In the genomic region with DNA sequence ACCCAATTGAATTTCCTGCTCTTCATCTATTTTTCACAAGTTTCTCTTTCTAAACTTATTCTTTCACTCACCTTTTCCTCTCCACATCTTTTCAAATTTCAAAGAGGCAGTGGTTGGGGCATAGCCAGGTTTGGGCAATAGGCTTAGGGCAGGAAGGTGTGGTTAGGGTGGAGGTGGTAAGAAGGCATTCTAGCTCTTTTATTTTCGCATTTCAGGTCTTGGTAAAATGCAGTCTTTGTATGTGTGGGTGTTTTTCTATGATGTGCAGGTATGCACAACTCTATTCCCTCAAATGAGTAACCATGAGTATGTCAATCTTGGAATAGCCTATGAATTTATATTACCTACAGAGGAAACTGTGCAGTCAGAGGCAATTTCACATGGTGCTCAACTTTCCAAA, we compare ENCODE assay signal across 13 cellular contexts.
DNase-seq lines count a peak whose midpoint lies in the region; ATAC-seq and TF ChIP-seq lines count a peak whose summit lies in the region.
"Had no signal": no experiment of that assay in that cellular context is flagged by ENCODE, and none has a peak within 500 bp of the region (broad histone marks: within the 10 kb centered on the region; RNA-seq: fewer than 3 reads in every experiment).

No MANE protein-coding gene starts in this region.

- H3K9me2 ChIP-seq in HCT116 (ENCODE audit: insufficient read depth): no peaks in the 10 kb centered on the region

- peaks cover 28% of the 10 kb centered on the region for H3K79me2 ChIP-seq in HCT116 (ENCODE audit: insufficient read depth, low read length)

- TF ChIP-seq POLR2A in HCT116 (IDR thresholded peaks at IDR 0.05; ENCODE audit: borderline replicate concordance, extremely low read depth, insufficient read depth, insufficient read length): no peak

- H4K20me1 ChIP-seq in HCT116 (ENCODE audit: insufficient read depth): no peaks in the 10 kb centered on the region
- H4K20me1 ChIP-seq: BLaER1 had no signal

- peak overlapping the region; percentile 45 for H3K4me3 Mint-ChIP-seq in T-helper 17 cell

- H2AFZ ChIP-seq in HCT116 (ENCODE audit: low read depth, low read length, poor library complexity, severe bottlenecking): no peak overlapping the region
- H2AFZ ChIP-seq: PC-9 had no signal

- no peaks in the 10 kb centered on the region for H3K36me3 Mint-ChIP-seq in T-helper 17 cell (ENCODE audit: low read depth)
- H3K36me3 Mint-ChIP-seq in activated naive CD4-positive, alpha-beta T cell treated with anti-CD3 and anti-CD28 coated beads, Interleukin-2, amount 50 U/mL, for 72 hours: peaks cover under 1 to 1% of the 10 kb centered on the region in 2 donors

- H3K27ac ChIP-seq in HCT116 (ENCODE audit: low read depth, low read length) (peak overlapping the region; percentile 97), psoas muscle (no peak overlapping the region)
- H3K27ac ChIP-seq: BLaER1, PC-9 had no signal

- no peak for TF ChIP-seq RAD21 in HCT116 (IDR thresholded peaks at IDR 0.05; ENCODE audit: low read depth)

- H3K27me3 Mint-ChIP-seq in T-helper 17 cell: peaks cover 6% of the 10 kb centered on the region

- peak overlapping the region; percentile 62 for H3K4me2 ChIP-seq in HCT116 (ENCODE audit: low read length)
- H3K4me2 ChIP-seq: BLaER1, PC-9 had no signal

- RAD21 ChIA-PET in HCT116 (lab: Charles Lee; ENCODE audit: low non-redundant PET in 1 of 2, low total read pairs in 2 of 2, uncharacterized antibody in 2 of 2, unreplicated experiment in 2 of 2): no interaction called here

- WGBS in psoas muscle, 3 donors: 67 to 78% (median 71%) methylated on average over 1 of the region's 1 CpG

- peak overlapping the region; percentile 32 for H3K27ac Mint-ChIP-seq in T-helper 17 cell
- H3K27ac Mint-ChIP-seq in activated naive CD4-positive, alpha-beta T cell treated with anti-CD3 and anti-CD28 coated beads, Interleukin-2, amount 50 U/mL, for 72 hours: no peak overlapping the region
- H3K27ac Mint-ChIP-seq: progenitor cell of endocrine pancreas had no signal

- POLR2A ChIA-PET in HCT116 (lab: Charles Lee): interaction anchor here (0.7 to 1.6 kb wide), 4 partner anchors 18 to 65 kb away, joined by 3 to 7 read pairs (median 6); no protein-coding TSS in a partner anchor

- peaks cover 1% of the 10 kb centered on the region in 2 donors for H3K9me3 Mint-ChIP-seq in activated naive CD4-positive, alpha-beta T cell treated with anti-CD3 and anti-CD28 coated beads, Interleukin-2, amount 50 U/mL, for 72 hours

- TF ChIP-seq CTCF in HCT116 (IDR thresholded peaks at IDR 0.05 in 2 of 3, conservative IDR thresholded peaks at IDR 0.05 in 1 of 3; ENCODE audit: borderline replicate concordance in 1 of 3, insufficient read depth in 1 of 3, low read depth in 2 of 3, low read length in 2 of 3): no peak
- TF ChIP-seq CTCF in psoas muscle (IDR thresholded peaks at IDR 0.05): no peak

- CTCF ChIA-PET in HCT116 (lab: Charles Lee): no interaction called here

- H3K4me1 ChIP-seq in HCT116 (ENCODE audit: control insufficient read depth in 1 of 2, insufficient read depth in 2 of 2, low read length in 2 of 2) (peaks cover 83 to 97% of the 10 kb centered on the region in 2 experiments), psoas muscle (no peaks in the 10 kb centered on the region)

- H3K27me3 ChIP-seq in HCT116 (ENCODE audit: insufficient read depth, low read length) (no peaks in the 10 kb centered on the region), psoas muscle (ENCODE audit: insufficient read depth in 3 of 3, low read length in 2 of 3) (no peaks in the 10 kb centered on the region)
- H3K27me3 ChIP-seq: BLaER1 had no signal

- H3K9ac ChIP-seq in HCT116 (ENCODE audit: low read length): peak overlapping the region; percentile 58
- H3K9ac ChIP-seq: BLaER1 had no signal

- H3K9me3 ChIP-seq in HCT116 (ENCODE audit: control insufficient read depth in 1 of 2, insufficient read depth in 1 of 2, low read depth in 1 of 2, low read length in 2 of 2) (no peaks in the 10 kb centered on the region), T-helper 17 cell (ENCODE audit: control insufficient read depth, low read length, poor library complexity, severe bottlenecking) (no peaks in the 10 kb centered on the region), psoas muscle (no peaks in the 10 kb centered on the region)
- H3K9me3 ChIP-seq: BLaER1 had no signal

- H3K36me3 ChIP-seq in HCT116 (ENCODE audit: control insufficient read depth in 1 of 2, insufficient read depth in 2 of 2, low read length in 2 of 2) (no peaks in the 10 kb centered on the region), psoas muscle (ENCODE audit: insufficient read depth in 1 of 2, low read depth in 1 of 2) (no peaks in the 10 kb centered on the region)
- H3K36me3 ChIP-seq: BLaER1 had no signal

- ATAC-seq in HCT116 (peak; percentile 58), T-helper 17 cell (peak; percentile 64), HG02610 (IDR thresholded peaks at IDR 0.05; ENCODE audit: unreplicated experiment) (no peak), psoas muscle (no peak)
- ATAC-seq in activated naive CD4-positive, alpha-beta T cell treated with anti-CD3 and anti-CD28 coated beads, Interleukin-2, amount 50 U/mL, for 72 hours: peak; percentile 92 to 95

- intact Hi-C loops in HCT116 (cut with micrococcal nuclease): no loop called here
- intact Hi-C loops in psoas muscle (cut with DNase I): no loop called here

- peaks cover 13% of the 10 kb centered on the region for H3K4me1 Mint-ChIP-seq in T-helper 17 cell

- peak overlapping the region in 1 of 2 experiments; percentile 22; a peak in 2 of 4 replicates for H3K4me3 ChIP-seq in HCT116 (replicated peaks in 1 of 2; ENCODE audit: low read depth in 1 of 2, low read length in 2 of 2)
- H3K4me3 ChIP-seq in psoas muscle: no peak overlapping the region
- H3K4me3 ChIP-seq: BLaER1, PC-9 had no signal

- peak; percentile 82 for DNase-seq in HCT116 (ENCODE audit: low read depth, low spot score)
- DNase-seq in T-helper 17 cell: no peak
- peak in 1 of 2 donors; percentile 23 for DNase-seq in activated naive CD4-positive, alpha-beta T cell treated with anti-CD3 and anti-CD28 coated beads, Interleukin-2, amount 50 U/mL, for 72 hours (ENCODE audit: low spot score in 2 of 2)
- DNase-seq in stimulated activated CD4-positive, alpha-beta T cell treated with anti-CD3 and anti-CD28 coated beads, Interleukin-15, amount 100 ng/mL, for 24 hours: peak; percentile 63
- DNase-seq in globus pallidus (ENCODE audit: low spot score): no peak
- no peak for DNase-seq in NCI-H128 (lab: John Stamatoyannopoulos, UW; ENCODE audit: unreplicated experiment)
- DNase-seq in psoas muscle: no peak
- DNase-seq: NCI-H226, PC-9, substantia nigra had no signal

- no TSS peak for BruUV-seq in HCT116 (replicated peaks; lab: Mats Ljungman, UMichigan)

TF ChIP-seq in HCT116, 20 proteins besides CTCF, POLR2A, EP300 and RAD21 (continues in another document):
- peak; percentile 84 for TF ChIP-seq JUND (IDR thresholded peaks at IDR 0.05)
- TF ChIP-seq EZH2phosphoT487 (IDR thresholded peaks at IDR 0.05; ENCODE audit: borderline replicate concordance): no peak
- no peak for TF ChIP-seq TCF7L2 (IDR thresholded peaks at IDR 0.05; ENCODE audit: borderline replicate concordance, extremely low read depth, insufficient read depth, insufficient read length)
- peak; percentile 73 for TF ChIP-seq FOSL1 (IDR thresholded peaks at IDR 0.05; ENCODE audit: low read depth)
- TF ChIP-seq ZFX (IDR thresholded peaks at IDR 0.05): no peak
- TF ChIP-seq MAX (IDR thresholded peaks at IDR 0.05): no peak
- TF ChIP-seq SIN3A (IDR thresholded peaks at IDR 0.05; ENCODE audit: low read depth): peak; percentile 34; the same call in 1 of the 2 replicates
- TF ChIP-seq CBX3 (IDR thresholded peaks at IDR 0.05; ENCODE audit: low read depth): 0 out of 2 replicates have a peak, but pooled peaks have one; percentile 53
- TF ChIP-seq EGR1 (IDR thresholded peaks at IDR 0.05; ENCODE audit: low read depth): peak; percentile 87
- TF ChIP-seq CEBPB (IDR thresholded peaks at IDR 0.05; ENCODE audit: low read depth): peak; percentile 94
- no peak for TF ChIP-seq ZNF274 (IDR thresholded peaks at IDR 0.05; ENCODE audit: low read depth, low read length)
- TF ChIP-seq ATF3 (IDR thresholded peaks at IDR 0.05): no peak
- peak; percentile 33; the same call in 1 of the 2 replicates for TF ChIP-seq POLR2AphosphoS5 (IDR thresholded peaks at IDR 0.05; ENCODE audit: low read depth, low read length)
- no peak for TF ChIP-seq ELF1 (IDR thresholded peaks at IDR 0.05; ENCODE audit: borderline replicate concordance, low read depth)
- no peak for TF ChIP-seq REST (IDR thresholded peaks at IDR 0.05; ENCODE audit: low read depth)

Comparison
In these comparisons a context has a peak if more than half of its experiments do, and no peak if none do; other contexts are left out.
1. ATAC-seq: peak in HCT116 (single experiment), T-helper 17 cell (single experiment) and activated naive CD4-positive, alpha-beta T cell treated with anti-CD3 and anti-CD28 coated beads, Interleukin-2, amount 50 U/mL, for 72 hours (2 of 2); none in HG02610 (single experiment) and psoas muscle (0 of 4).
2. DNase-seq: peak in HCT116 (single experiment) and stimulated activated CD4-positive, alpha-beta T cell treated with anti-CD3 and anti-CD28 coated beads, Interleukin-15, amount 100 ng/mL, for 24 hours (single experiment); none in T-helper 17 cell (0 of 3), globus pallidus (single experiment), NCI-H128 (single experiment) and psoas muscle (0 of 2).